In genomic region chr4:145234086-145234694, GRCh38 we compare ENCODE assay signal across 8 cellular contexts. TPM values are rescaled to one million over a fixed set of nuclear protein-coding genes. Genes with fewer than 3 reads are reported as not detected.
A peak's percentile ranks its signal among the peaks of the same experiment; 100 is the strongest.
DNase-seq lines count a peak whose midpoint lies in the region; ATAC-seq and TF ChIP-seq lines count a peak whose summit lies in the region.

No MANE protein-coding gene starts in this region.

- no peak overlapping the region for H3K27ac ChIP-seq in AG04450 (ENCODE audit: low read depth, low read length)
- H3K27ac ChIP-seq in coronary artery, result no peak overlapping the region

- TF ChIP-seq CTCF in AG04450 (IDR thresholded peaks at IDR 0.05; ENCODE audit: low read depth, low read length) (peak; percentile 95), GM13977 (IDR thresholded peaks at IDR 0.05; ENCODE audit: extremely low read depth, insufficient read depth, missing control alignments) (peak; percentile 75), coronary artery (IDR thresholded peaks at IDR 0.05) (peak; percentile 18)

- peak; percentile 98 for ATAC-seq in HG02840 (IDR thresholded peaks at IDR 0.05; ENCODE audit: low FRiP score, unreplicated experiment)

- peak; percentile 34 for DNase-seq in AG04450 (ENCODE audit: low read depth, low spot score)
- DNase-seq in GM13977 (ENCODE audit: low spot score), result peak; percentile 71
- DNase-seq in NCI-H1694 treated with DMSO at 0.1 percent for 48 hours (lab: John Stamatoyannopoulos, UW), result peak; percentile 47
- DNase-seq in UCSD-AML1 (lab: John Stamatoyannopoulos, UW; ENCODE audit: unreplicated experiment), result peak; percentile 10
- DNase-seq in coronary artery (ENCODE audit: low spot score), result no peak
- peak; percentile 70 to 79 for DNase-seq in lung microvascular endothelial cell (ENCODE audit: low read depth in 2 of 2)
- peak; percentile 26 to 39 for DNase-seq in stimulated activated CD8-positive, alpha-beta memory T cell treated with anti-CD3 and anti-CD28 coated beads, Interleukin-4, amount 100 ng/mL, for 4 hours (ENCODE audit: low read depth in 2 of 2, low spot score in 1 of 2)

- in situ Hi-C loops in GM13977 (cut with MboI; ENCODE audit: low pct_unique_long_range_greater_than_20kb, low sequenced_read_pairs, unreplicated experiment), result loop anchor here (25.0 kb wide), 1 partner anchor 328 kb away; no protein-coding TSS in a partner anchor

- H3K4me3 ChIP-seq in AG04450 (ENCODE audit: low read depth, low read length) (no peak overlapping the region), coronary artery (no peak overlapping the region)

- no peaks in the 10 kb centered on the region for H3K9me3 ChIP-seq in AG04450 (ENCODE audit: control insufficient read depth, insufficient read depth, low read length)

- CTCF ChIA-PET in AG04450 (lab: Charles Lee), result interaction anchor here (0.6 to 4.8 kb wide), 30 partner anchors 10 to 702 kb away, joined by 3 to 58 read pairs (median 4); partner anchors contain the start of gene MMAA

- POLR2A ChIA-PET in AG04450 (lab: Yijun Ruan, JAX), result interaction anchor here (0.7 kb wide), 1 partner anchor 98 kb away, joined by 6 read pairs; no protein-coding TSS in a partner anchor

- H3K27me3 ChIP-seq in AG04450 (ENCODE audit: control insufficient read depth, insufficient read depth, low read length), result no peaks in the 10 kb centered on the region

RNA-seq across cellular contexts. Expression of gene OTUD4, which starts 53.8 kb away (rescaled TPM):
- polyA plus RNA-seq in AG04450 (2011; rRNA removed), result 19.7 and 27.1 TPM in 2 replicates
- polyA minus RNA-seq in AG04450 (2011; rRNA and poly(A)+ RNA removed), result 23.9 and 33.6 TPM in 2 replicates
- 16.6 and 21.8 TPM in 2 replicates for total RNA-seq in lung microvascular endothelial cell

Comparison
In these comparisons a context has a peak if more than half of its experiments do, and no peak if none do; other contexts are left out.
1. CTCF ChIP-seq: peak in every context shown above with its lines; median percentile 95 in AG04450; 75 in GM13977; 18 in coronary artery.